13 cellular contexts compared by ENCODE assay signal in genomic region chr17:77210331-77210730, GRCh38.
A peak's percentile ranks its signal among the peaks of the same experiment; 100 is the strongest.
DNase-seq lines count a peak whose midpoint lies in the region; ATAC-seq, FAIRE-seq and TF ChIP-seq lines count a peak whose summit lies in the region.
"Had no signal": no experiment of that assay in that cellular context is flagged by ENCODE, and none has a peak within 500 bp of the region (broad histone marks: within the 10 kb centered on the region; RNA-seq: fewer than 3 reads in every experiment).

No MANE protein-coding gene starts in this region.

- intact Hi-C loops in A673 (cut with micrococcal nuclease; ENCODE audit: unreplicated experiment) = no loop called here
- intact Hi-C loops in activated T-helper 2 cell treated with anti-CD3 and anti-CD28 coated beads, Interferon-gamma antibody, Interleukin-2, Interleukin-4, amounts not matched to agents 10 μg/mL and 5 μg/mL and 100 μg/mL, durations not matched to agents 14 hours and 24 hours and 36 hours (cut with micrococcal nuclease) = no loop called here

- H3K4me2 ChIP-seq in osteoblast (ENCODE audit: insufficient read depth, low read length) = no peak overlapping the region

- no peak for ATAC-seq in HG02884 (IDR thresholded peaks at IDR 0.05; ENCODE audit: unreplicated experiment)

- no peak overlapping the region for H3K4me3 Mint-ChIP-seq in activated T-helper 2 cell treated with anti-CD3 and anti-CD28 coated beads, Interferon-gamma antibody, Interleukin-2, Interleukin-4, amounts not matched to agents 10 μg/mL and 5 μg/mL and 100 μg/mL, durations not matched to agents 14 hours and 24 hours and 36 hours (ENCODE audit: low read depth)
- H3K4me3 Mint-ChIP-seq: B cell had no signal

- H3K36me3 ChIP-seq in A673 (ENCODE audit: insufficient read depth, low read length, poor library complexity, severe bottlenecking) = peaks cover 73% of the 10 kb centered on the region
- peaks cover 87% of the 10 kb centered on the region for H3K36me3 ChIP-seq in osteoblast (ENCODE audit: insufficient read depth, low read length)

- H3K27me3 Mint-ChIP-seq in activated T-helper 2 cell treated with anti-CD3 and anti-CD28 coated beads, Interferon-gamma antibody, Interleukin-2, Interleukin-4, amounts not matched to agents 10 μg/mL and 5 μg/mL and 100 μg/mL, durations not matched to agents 14 hours and 24 hours and 36 hours (ENCODE audit: low read depth) = no peaks in the 10 kb centered on the region
- H3K27me3 Mint-ChIP-seq: B cell had no signal

- H3K27me3 ChIP-seq in A673 (replicated peaks; ENCODE audit: insufficient read depth, low read depth, low read length, poor library complexity) (no peaks in the 10 kb centered on the region), osteoblast (ENCODE audit: insufficient read depth, low read length) (no peaks in the 10 kb centered on the region)
- H3K27me3 ChIP-seq: thyroid gland had no signal

- POLR2A ChIA-PET in A673 (lab: Charles Lee; ENCODE audit: low non-redundant PET) = interaction anchor here (0.7 kb wide), 1 partner anchor 21 kb away, joined by 5 read pairs; no protein-coding TSS in a partner anchor

- H3K9me3 ChIP-seq in A673 (ENCODE audit: low read depth, low read length, poor library complexity, severe bottlenecking) = no peaks in the 10 kb centered on the region
- H3K9me3 ChIP-seq in osteoblast (ENCODE audit: low read depth, low read length) = no peaks in the 10 kb centered on the region
- H3K9me3 ChIP-seq: thyroid gland had no signal

- H3K36me3 Mint-ChIP-seq in activated T-helper 2 cell treated with anti-CD3 and anti-CD28 coated beads, Interferon-gamma antibody, Interleukin-2, Interleukin-4, amounts not matched to agents 10 μg/mL and 5 μg/mL and 100 μg/mL, durations not matched to agents 14 hours and 24 hours and 36 hours (ENCODE audit: low read depth) = peaks cover 80% of the 10 kb centered on the region

- peaks cover 6% of the 10 kb centered on the region for H3K79me2 ChIP-seq in osteoblast (ENCODE audit: insufficient read depth, low read length)

- no peaks in the 10 kb centered on the region for H3K4me1 Mint-ChIP-seq in activated T-helper 2 cell treated with anti-CD3 and anti-CD28 coated beads, Interferon-gamma antibody, Interleukin-2, Interleukin-4, amounts not matched to agents 10 μg/mL and 5 μg/mL and 100 μg/mL, durations not matched to agents 14 hours and 24 hours and 36 hours (ENCODE audit: low read depth)

- H3K27ac Mint-ChIP-seq in activated T-helper 2 cell treated with anti-CD3 and anti-CD28 coated beads, Interferon-gamma antibody, Interleukin-2, Interleukin-4, amounts not matched to agents 10 μg/mL and 5 μg/mL and 100 μg/mL, durations not matched to agents 14 hours and 24 hours and 36 hours = peak overlapping the region; percentile 25
- H3K27ac Mint-ChIP-seq: B cell had no signal

- BruUV-seq in A673 (replicated peaks; lab: Mats Ljungman, UMichigan) = no TSS peak

- CTCF ChIA-PET in A673 (lab: Charles Lee) = no interaction called here

- no peaks in the 10 kb centered on the region for H3K9me3 Mint-ChIP-seq in activated T-helper 2 cell treated with anti-CD3 and anti-CD28 coated beads, Interferon-gamma antibody, Interleukin-2, Interleukin-4, amounts not matched to agents 10 μg/mL and 5 μg/mL and 100 μg/mL, durations not matched to agents 14 hours and 24 hours and 36 hours

- peak overlapping the region; percentile 67 for H3K27ac ChIP-seq in A673 (ENCODE audit: low read depth, low read length, poor library complexity, severe bottlenecking)
- H3K27ac ChIP-seq in osteoblast (ENCODE audit: low read depth, low read length) = no peak overlapping the region

- no peak for TF ChIP-seq CTCF in A673 (conservative IDR thresholded peaks at IDR 0.05; ENCODE audit: low read depth, low read length)
- TF ChIP-seq CTCF in osteoblast (IDR thresholded peaks at IDR 0.05; ENCODE audit: extremely low read depth, low read depth, low read length) = no peak

- H3K4me1 ChIP-seq in A673 (ENCODE audit: insufficient read depth, low read length, poor library complexity, severe bottlenecking) = peaks cover 38% of the 10 kb centered on the region
- H3K4me1 ChIP-seq in osteoblast (ENCODE audit: insufficient read depth, low read length) = peaks cover 14% of the 10 kb centered on the region

- H3K4me3 ChIP-seq in A673 (ENCODE audit: low read depth, low read length, poor library complexity, severe bottlenecking) = no peak overlapping the region
- no peak overlapping the region for H3K4me3 ChIP-seq in osteoblast (ENCODE audit: insufficient read depth, low read length)
- H3K4me3 ChIP-seq: thyroid gland had no signal

- no peak for DNase-seq in A673 (ENCODE audit: low spot score)
- DNase-seq in HTR-8/SVneo (ENCODE audit: insufficient read length, low spot score) = no peak
- DNase-seq in activated T-helper 2 cell treated with anti-CD3 and anti-CD28 coated beads, Interferon-gamma antibody, Interleukin-2, Interleukin-4, amounts not matched to agents 10 μg/mL and 5 μg/mL and 100 μg/mL, durations not matched to agents 14 hours and 24 hours and 36 hours (ENCODE audit: low spot score) = no peak
- DNase-seq in osteoblast (ENCODE audit: insufficient read length, low spot score, missing footprints) = peak; percentile 17
- no peak for DNase-seq in NCI-H82 (lab: John Stamatoyannopoulos, UW)
- no peak for DNase-seq in D341Med (ENCODE audit: low spot score)
- no peak for DNase-seq in activated CD8-positive, alpha-beta memory T cell treated with anti-CD3 and anti-CD28 coated beads for 24 hours
- DNase-seq: activated CD4-positive, alpha-beta T cell treated with anti-CD3 and anti-CD28 coated beads, Interleukin-2, amount 50 U/mL, for 1 hour; MV-4-11; NCI-H526; thyroid gland had no signal

- H2AFZ ChIP-seq in osteoblast (ENCODE audit: low read length) = no peak overlapping the region

- FAIRE-seq in HTR-8/SVneo (lab: Jason Lieb, UNC) = peak; percentile 31

- no peaks in the 10 kb centered on the region for H4K20me1 ChIP-seq in osteoblast (ENCODE audit: insufficient read depth, low read length)
